In genomic region chr3:134365766-134366065, GRCh38 we compare ENCODE assay signal across 14 cellular contexts. TPM values are rescaled to one million over a fixed set of nuclear protein-coding genes. Genes with fewer than 3 reads are reported as not detected.
A peak's percentile ranks its signal among the peaks of the same experiment; 100 is the strongest.
DNase-seq lines count a peak whose midpoint lies in the region; ATAC-seq and TF ChIP-seq lines count a peak whose summit lies in the region.
"Had no signal": no experiment of that assay in that cellular context is flagged by ENCODE, and none has a peak within 500 bp of the region (broad histone marks: within the 10 kb centered on the region; RNA-seq: fewer than 3 reads in every experiment).

No MANE protein-coding gene starts in this region.

- no peak overlapping the region for H3K9ac ChIP-seq in endodermal cell (ENCODE audit: extremely low read depth, low read length, poor library complexity, severe bottlenecking)

- H3K4me1 ChIP-seq in endodermal cell (ENCODE audit: control insufficient read depth, insufficient read depth, low read length) (peaks cover 65% of the 10 kb centered on the region), upper lobe of left lung (peaks cover 94 to 100% (median 98%) of the 10 kb centered on the region in 4 donors)
- H3K4me1 ChIP-seq in CD8-positive, alpha-beta memory T cell (ENCODE audit: insufficient read depth, low read length), result peaks cover 24% of the 10 kb centered on the region

- H3K27ac Mint-ChIP-seq in endodermal cell (no peak overlapping the region), nephron (peak overlapping the region; percentile 53 to 92 (median 91))
- no peak overlapping the region for H3K27ac Mint-ChIP-seq in CD8-positive, alpha-beta memory T cell
- H3K27ac Mint-ChIP-seq: activated naive CD4-positive, alpha-beta T cell treated with anti-CD3 and anti-CD28 coated beads, Interleukin-2, amount 50 U/mL, for 72 hours; naive B cell had no signal

- H3K36me3 Mint-ChIP-seq in endodermal cell (ENCODE audit: low read depth) (peaks cover 76% of the 10 kb centered on the region), nephron (ENCODE audit: low read depth) (peaks cover 78% of the 10 kb centered on the region)
- H3K36me3 Mint-ChIP-seq in CD8-positive, alpha-beta memory T cell, result no peaks in the 10 kb centered on the region
- H3K36me3 Mint-ChIP-seq: activated naive CD4-positive, alpha-beta T cell treated with anti-CD3 and anti-CD28 coated beads, Interleukin-2, amount 50 U/mL, for 72 hours had no signal

- no peaks in the 10 kb centered on the region for H3K27me3 ChIP-seq in endodermal cell (ENCODE audit: control insufficient read depth, insufficient read depth, low read length, poor library complexity, severe bottlenecking)
- no peaks in the 10 kb centered on the region for H3K27me3 ChIP-seq in upper lobe of left lung
- no peaks in the 10 kb centered on the region for H3K27me3 ChIP-seq in CD8-positive, alpha-beta memory T cell (ENCODE audit: insufficient read depth, low read length, poor library complexity, severe bottlenecking)

- no peaks in the 10 kb centered on the region for H3K9me3 Mint-ChIP-seq in endodermal cell
- H3K9me3 Mint-ChIP-seq in nephron, result no peaks in the 10 kb centered on the region
- H3K9me3 Mint-ChIP-seq in CD8-positive, alpha-beta memory T cell, result no peaks in the 10 kb centered on the region
- H3K9me3 Mint-ChIP-seq: activated naive CD4-positive, alpha-beta T cell treated with anti-CD3 and anti-CD28 coated beads, Interleukin-2, amount 50 U/mL, for 72 hours; naive B cell had no signal

- H3K36me3 ChIP-seq in endodermal cell (ENCODE audit: control insufficient read depth, insufficient read depth, low read length) (peaks cover 96% of the 10 kb centered on the region), upper lobe of left lung (peaks cover 45 to 90% (median 75%) of the 10 kb centered on the region in 4 donors)
- H3K36me3 ChIP-seq in CD8-positive, alpha-beta memory T cell (ENCODE audit: insufficient read depth, low read length), result no peaks in the 10 kb centered on the region

- POLR2A ChIA-PET in CD8-positive, alpha-beta memory T cell (lab: Charles Lee), result no interaction called here

- H3K4me3 Mint-ChIP-seq in endodermal cell (peak overlapping the region; percentile 44), nephron (peak overlapping the region in 1 of 3 experiments; percentile 79)
- H3K4me3 Mint-ChIP-seq in CD8-positive, alpha-beta memory T cell, result peak overlapping the region in 1 of 7 donors; percentile 34

- intact Hi-C loops in cardiac septum (cut with DNase I), result loop anchor here (2.0 kb wide), 1 partner anchor 53 kb away; no protein-coding TSS in a partner anchor
- intact Hi-C loops in left ventricle myocardium superior (cut with micrococcal nuclease), result no loop called here

- CTCF ChIA-PET in CD8-positive, alpha-beta memory T cell (lab: Charles Lee), result interaction anchor here (3.3 kb wide), 1 partner anchor 153 kb away, joined by 9 read pairs; no protein-coding TSS in a partner anchor

- no peak for TF ChIP-seq EP300 in upper lobe of left lung (IDR thresholded peaks at IDR 0.05)

- TF ChIP-seq CTCF in endodermal cell (conservative IDR thresholded peaks at IDR 0.05), result no peak
- TF ChIP-seq CTCF in nephron (IDR thresholded peaks at IDR 0.05; ENCODE audit: unreplicated experiment in 3 of 3), result no peak
- TF ChIP-seq CTCF in upper lobe of left lung (IDR thresholded peaks at IDR 0.05), result no peak

- H3K27ac ChIP-seq in endodermal cell (ENCODE audit: low read depth, low read length) (peak overlapping the region; percentile 15), upper lobe of left lung (peak overlapping the region; percentile 81 to 99 (median 98))
- H3K27ac ChIP-seq in CD8-positive, alpha-beta memory T cell (ENCODE audit: low read depth, low read length), result no peak overlapping the region

- H3K27me3 Mint-ChIP-seq in endodermal cell (ENCODE audit: insufficient read depth) (no peaks in the 10 kb centered on the region), nephron (ENCODE audit: low read depth) (no peaks in the 10 kb centered on the region)
- peaks cover 2 to 11% of the 10 kb centered on the region in 2 donors for H3K27me3 Mint-ChIP-seq in CD8-positive, alpha-beta memory T cell

- H3K4me1 Mint-ChIP-seq in endodermal cell, result peaks cover 61% of the 10 kb centered on the region
- peaks cover 80% of the 10 kb centered on the region for H3K4me1 Mint-ChIP-seq in nephron
- H3K4me1 Mint-ChIP-seq in CD8-positive, alpha-beta memory T cell, result peaks cover 26 to 30% (median 26%) of the 10 kb centered on the region in 3 donors

- H3K4me3 ChIP-seq in endodermal cell (ENCODE audit: low read length), result peak overlapping the region; percentile 22
- H3K4me3 ChIP-seq in upper lobe of left lung, result no peak overlapping the region
- no peak overlapping the region for H3K4me3 ChIP-seq in CD8-positive, alpha-beta memory T cell (ENCODE audit: low read length)

- peak; percentile 68 for DNase-seq in cardiac septum (ENCODE audit: low spot score)
- DNase-seq in left ventricle myocardium superior, result no peak
- DNase-seq in endodermal cell, result peak; percentile 64
- peak in 1 of 2 donors; percentile 19 for DNase-seq in upper lobe of left lung
- no peak for DNase-seq in activated CD8-positive, alpha-beta memory T cell treated with anti-CD3 and anti-CD28 coated beads, Interleukin-2, amount 50 U/mL, for 4 hours
- DNase-seq in NK-92 (lab: John Stamatoyannopoulos, UW; ENCODE audit: unreplicated experiment), result no peak
- DNase-seq in CD8-positive, alpha-beta memory T cell, result no peak
- DNase-seq: effector CD8-positive, alpha-beta T cell; naive B cell; NCI-H1048; NCI-H526 treated with DMSO at 0.1 percent for 48 hours; stimulated activated naive CD4-positive, alpha-beta T cell had no signal

- ATAC-seq in left ventricle myocardium superior (no peak), upper lobe of left lung (ENCODE audit: low FRiP score in 2 of 2) (no peak)

- H3K9me3 ChIP-seq in endodermal cell (ENCODE audit: control insufficient read depth, low read length) (no peaks in the 10 kb centered on the region), upper lobe of left lung (no peaks in the 10 kb centered on the region)
- H3K9me3 ChIP-seq in CD8-positive, alpha-beta memory T cell (ENCODE audit: low read length), result no peaks in the 10 kb centered on the region

- no peak for TF ChIP-seq POLR2A in upper lobe of left lung (IDR thresholded peaks at IDR 0.05)

- WGBS in endodermal cell (ENCODE audit: insufficient coverage in 1 of 2, insufficient read length in 1 of 2), 2 experiments, result 83 to 92% methylated on average over 1 to 4 of the region's 4 CpGs
- WGBS in upper lobe of left lung, 2 donors, result 84 to 86% methylated on average over 4 of the region's 4 CpGs

RNA-seq across cellular contexts. Expression of gene AMOTL2, which starts 8.5 kb away (rescaled TPM):
- total RNA-seq in cardiac septum, result 64.6 TPM
- 53.9 TPM for total RNA-seq in left ventricle myocardium superior
- 100 to 1,000 TPM; 109 to 153 TPM for total RNA-seq in endodermal cell
- 59.2 TPM for polyA plus RNA-seq in endodermal cell (2013, experiment 1 of 2)
- polyA plus RNA-seq in endodermal cell (2013, experiment 2 of 2), result 56.9 TPM
- total RNA-seq in upper lobe of left lung, result 100 to 1,000 TPM in 5 of 6 donors, 10 to 100 TPM in 1; 73.3 to 179 (median 132) TPM
- total RNA-seq in CD8-positive, alpha-beta memory T cell, result not detected
- 0.10 TPM for polyA plus RNA-seq in CD8-positive, alpha-beta memory T cell

Comparison
In these comparisons a context has a peak if more than half of its experiments do, and no peak if none do; other contexts are left out.
1. DNase-seq: peak in cardiac septum (single experiment) and endodermal cell (single experiment); none in left ventricle myocardium superior (single experiment), activated CD8-positive, alpha-beta memory T cell treated with anti-CD3 and anti-CD28 coated beads, Interleukin-2, amount 50 U/mL, for 4 hours (single experiment), NK-92 (single experiment) and CD8-positive, alpha-beta memory T cell (0 of 5).
2. H3K27ac Mint-ChIP-seq: peak in nephron (3 of 3); none in endodermal cell (single experiment) and CD8-positive, alpha-beta memory T cell (0 of 8).
3. RNA of gene AMOTL2, which starts 8.5 kb away (total RNA-seq): 109 to 153 TPM in endodermal cell, 73.3 to 179 TPM in upper lobe of left lung, 64.6 TPM in cardiac septum (single experiment) and 53.9 TPM in left ventricle myocardium superior (single experiment); not detected in CD8-positive, alpha-beta memory T cell; every median in the first group is over 10 times any median in the second.